Comparison of ENCODE assay signal across 1 cellular context in genomic region chr6:157981132-157981394, GRCh38.
TF ChIP-seq lines count a peak whose summit lies in the region.

No MANE protein-coding gene starts in this region.

TF ChIP-seq in GM23338, 12 proteins besides CTCF, POLR2A, EP300 and RAD21 (continued from another document):
- TF ChIP-seq ZNF462 (CRISPR knock-in tag; IDR thresholded peaks at IDR 0.05) (no peak), CREB1 (CRISPR knock-in tag; IDR thresholded peaks at IDR 0.05; ENCODE audit: low read depth) (no peak), EZH2 (IDR thresholded peaks at IDR 0.05; ENCODE audit: low read depth, unreplicated experiment) (no peak), POLR2AphosphoS5 (IDR thresholded peaks at IDR 0.05; ENCODE audit: low read depth) (no peak), STAT1 (IDR thresholded peaks at IDR 0.05; ENCODE audit: unreplicated experiment) (no peak), ETS1 (IDR thresholded peaks at IDR 0.05) (no peak), ZNF331 (CRISPR knock-in tag; IDR thresholded peaks at IDR 0.05; ENCODE audit: low read depth) (no peak), EZH2phosphoT487 (IDR thresholded peaks at IDR 0.05; ENCODE audit: unreplicated experiment) (no peak), REST (IDR thresholded peaks at IDR 0.05; ENCODE audit: unreplicated experiment) (no peak), JUNB (IDR thresholded peaks at IDR 0.05; ENCODE audit: unreplicated experiment) (no peak)
